8 cellular contexts compared by ENCODE assay signal in genomic region chr5:9817819-9818218, GRCh38.
"Had no signal": no experiment of that assay in that cellular context is flagged by ENCODE, and none has a peak within 500 bp of the region (broad histone marks: within the 10 kb centered on the region; RNA-seq: fewer than 3 reads in every experiment).

No MANE protein-coding gene starts in this region.

- H3K4me3 Mint-ChIP-seq: HFFc6 had no signal

- H3K27ac ChIP-seq: GM23248, HL-60 had no signal

- H3K9me3 ChIP-seq: HAP-1 had no signal

- H3K36me3 ChIP-seq: HAP-1 had no signal

- H3K27ac Mint-ChIP-seq: HFFc6 had no signal

- ATAC-seq: HCT116 had no signal

- H3K4me3 ChIP-seq: GM23248, HAP-1 had no signal

- H3K9me3 Mint-ChIP-seq: HFFc6 had no signal

- DNase-seq: GM23248, GOT3, H7, HFFc6, IMR-90 had no signal

- H3K4me1 ChIP-seq: HAP-1 had no signal
